In genomic region chr7:2445047-2445446, GRCh38 we compare ENCODE assay signal across 21 cellular contexts. TPM values are rescaled to one million over a fixed set of nuclear protein-coding genes. Genes with fewer than 3 reads are reported as not detected.
A peak's percentile ranks its signal among the peaks of the same experiment; 100 is the strongest.
DNase-seq lines count a peak whose midpoint lies in the region; ATAC-seq and TF ChIP-seq lines count a peak whose summit lies in the region.
"Had no signal": no experiment of that assay in that cellular context is flagged by ENCODE, and none has a peak within 500 bp of the region (broad histone marks: within the 10 kb centered on the region; RNA-seq: fewer than 3 reads in every experiment).

No MANE protein-coding gene starts in this region.

- no peak overlapping the region for H2BK20ac ChIP-seq in H9 (ENCODE audit: low read depth, low read length, poor library complexity, severe bottlenecking)

- H3K36me3 ChIP-seq in esophagus muscularis mucosa: peaks cover 0 to 11% (median 3%) of the 10 kb centered on the region in 4 donors
- peaks cover under 1 to 4% of the 10 kb centered on the region in 2 experiments for H3K36me3 ChIP-seq in mesenchymal stem cell (ENCODE audit: control insufficient read depth in 1 of 2, insufficient read depth in 2 of 2, low read depth in 1 of 2, low read length in 2 of 2)
- no peaks in the 10 kb centered on the region for H3K36me3 ChIP-seq in tibial artery
- no peaks in the 10 kb centered on the region for H3K36me3 ChIP-seq in effector memory CD4-positive, alpha-beta T cell (ENCODE audit: control insufficient read depth, insufficient read depth, low read length)
- H3K36me3 ChIP-seq: ascending aorta had no signal

- TF ChIP-seq CTCF in H9 (conservative IDR thresholded peaks at IDR 0.05): no peak
- no peak for TF ChIP-seq CTCF in esophagus muscularis mucosa (IDR thresholded peaks at IDR 0.05)
- no peak for TF ChIP-seq CTCF in tibial artery (IDR thresholded peaks at IDR 0.05)
- TF ChIP-seq CTCF in foreskin keratinocyte (conservative IDR thresholded peaks at IDR 0.05): no peak

- H2AK5ac ChIP-seq in H9 (ENCODE audit: insufficient read length, low read length): no peak overlapping the region
- H2AK5ac ChIP-seq in mesenchymal stem cell (ENCODE audit: low read length, severe bottlenecking): no peak overlapping the region

- no peaks in the 10 kb centered on the region; the same call in 1 of the 2 replicates for H3K27me3 Mint-ChIP-seq in H9 (ENCODE audit: low read depth)

- H3K9me3 Mint-ChIP-seq in H9: no peaks in the 10 kb centered on the region; a peak in 1 of 5 replicates
- H3K9me3 Mint-ChIP-seq: activated T-helper 2 cell treated with anti-CD3 and anti-CD28 coated beads, Interferon-gamma antibody, Interleukin-2, Interleukin-4, amounts not matched to agents 10 μg/mL and 5 μg/mL and 100 μg/mL, durations not matched to agents 14 hours and 24 hours and 36 hours had no signal

- no peak overlapping the region for H3K4me2 ChIP-seq in H9 (ENCODE audit: insufficient read depth, insufficient read length, low read length)
- H3K4me2 ChIP-seq in mesenchymal stem cell (ENCODE audit: low read length, poor library complexity, severe bottlenecking): no peak overlapping the region

- H2BK5ac ChIP-seq in H9 (ENCODE audit: insufficient read length, low read length) (no peak overlapping the region), mesenchymal stem cell (ENCODE audit: low read depth, low read length, poor library complexity, severe bottlenecking) (no peak overlapping the region)

- H3K79me1 ChIP-seq in H9 (ENCODE audit: insufficient read depth, low read depth, low read length, poor library complexity, severe bottlenecking) (no peaks in the 10 kb centered on the region), mesenchymal stem cell (replicated peaks; ENCODE audit: low read length, poor library complexity, severe bottlenecking) (no peaks in the 10 kb centered on the region)

- H3K27me3 ChIP-seq in H9 (ENCODE audit: insufficient read depth, low read length) (no peaks in the 10 kb centered on the region), esophagus muscularis mucosa (no peaks in the 10 kb centered on the region), mesenchymal stem cell (ENCODE audit: control insufficient read depth in 1 of 2, insufficient read depth in 1 of 2, low read length in 2 of 2) (peaks cover 4 to 6% of the 10 kb centered on the region in 2 experiments), tibial artery (no peaks in the 10 kb centered on the region), foreskin keratinocyte (peaks cover 13% of the 10 kb centered on the region)
- H3K27me3 ChIP-seq in effector memory CD4-positive, alpha-beta T cell (replicated peaks; ENCODE audit: control insufficient read depth, insufficient read depth, low read length, poor library complexity, severe bottlenecking): no peaks in the 10 kb centered on the region
- H3K27me3 ChIP-seq: ascending aorta had no signal

- WGBS in H9 (ENCODE audit: extremely low coverage, insufficient read length, low lambda C conversion rate): no CpG with 5 or more reads among the region's 10 CpGs
- 74% methylated on average over 10 of the region's 10 CpGs for WGBS in esophagus muscularis mucosa
- 94% methylated on average over 10 of the region's 10 CpGs for WGBS in mesenchymal stem cell

- H3K4me1 ChIP-seq in H9 (ENCODE audit: insufficient read depth, low read length): no peaks in the 10 kb centered on the region
- H3K4me1 ChIP-seq in esophagus muscularis mucosa: peaks cover 0 to 13% (median 3%) of the 10 kb centered on the region in 4 donors
- peaks cover 6% of the 10 kb centered on the region for H3K4me1 ChIP-seq in mesenchymal stem cell (ENCODE audit: control insufficient read depth, insufficient read depth, low read depth, low read length)
- H3K4me1 ChIP-seq in tibial artery: peaks cover 0 to 20% (median 13%) of the 10 kb centered on the region in 4 donors
- no peaks in the 10 kb centered on the region for H3K4me1 ChIP-seq in effector memory CD4-positive, alpha-beta T cell (ENCODE audit: control insufficient read depth, insufficient read depth, low read length, poor library complexity, severe bottlenecking)
- no peaks in the 10 kb centered on the region for H3K4me1 ChIP-seq in foreskin keratinocyte
- H3K4me1 ChIP-seq: ascending aorta had no signal

- H2BK120ac ChIP-seq in H9 (ENCODE audit: low read depth, low read length, poor library complexity, severe bottlenecking) (no peak overlapping the region), mesenchymal stem cell (ENCODE audit: low read depth, low read length) (no peak overlapping the region)

- no peaks in the 10 kb centered on the region for H3K9me3 ChIP-seq in H9 (ENCODE audit: control insufficient read depth, low read depth, low read length)
- H3K9me3 ChIP-seq in esophagus muscularis mucosa: no peaks in the 10 kb centered on the region
- H3K9me3 ChIP-seq in mesenchymal stem cell (ENCODE audit: control insufficient read depth, low read length): no peaks in the 10 kb centered on the region
- no peaks in the 10 kb centered on the region for H3K9me3 ChIP-seq in tibial artery
- H3K9me3 ChIP-seq in effector memory CD4-positive, alpha-beta T cell (ENCODE audit: control insufficient read depth, low read length): no peaks in the 10 kb centered on the region
- H3K9me3 ChIP-seq: ascending aorta had no signal

- no peak overlapping the region for H4K5ac ChIP-seq in H9 (ENCODE audit: insufficient read length, low read depth, low read length)

- ATAC-seq in HG02623 (IDR thresholded peaks at IDR 0.05; ENCODE audit: unreplicated experiment): no peak
- ATAC-seq in foreskin keratinocyte: no peak
- ATAC-seq: activated CD8-positive, alpha-beta T cell treated with anti-CD3 and anti-CD28 coated beads, Interleukin-2, amount 10 ng/mL, durations not matched to agents 7 days and 5 days; K562 had no signal

- intact Hi-C loops in esophagus muscularis mucosa (cut with DNase I): loop anchor here (10.0 kb wide), 1 partner anchor 120 kb away; no protein-coding TSS in a partner anchor
- intact Hi-C loops in tibial artery (cut with DNase I; ENCODE audit: low total_unique reads): loop anchor here (5.0 kb wide), 1 partner anchor 237 kb away; no protein-coding TSS in a partner anchor

- H3K18ac ChIP-seq in H9 (ENCODE audit: insufficient read length, low read depth, low read length): no peak overlapping the region
- no peak overlapping the region for H3K18ac ChIP-seq in mesenchymal stem cell (ENCODE audit: low read depth in 1 of 2, low read length in 2 of 2)

- H4K8ac ChIP-seq in H9 (replicated peaks; ENCODE audit: insufficient read length, low read depth, low read length) (no peak overlapping the region), mesenchymal stem cell (ENCODE audit: low read length) (no peak overlapping the region)

- H3K4me3 Mint-ChIP-seq in H9: no peak overlapping the region
- H3K4me3 Mint-ChIP-seq: activated CD8-positive, alpha-beta T cell treated with anti-CD3 and anti-CD28 coated beads, Interleukin-2, amount 10 ng/mL, durations not matched to agents 7 days and 5 days had no signal

- no peak overlapping the region for H3T11ph ChIP-seq in H9 (ENCODE audit: low read length)

- H4K91ac ChIP-seq in H9 (ENCODE audit: insufficient read length, low read depth, low read length) (no peak overlapping the region), mesenchymal stem cell (ENCODE audit: low read length) (no peak overlapping the region)

- no peaks in the 10 kb centered on the region for H4K20me1 ChIP-seq in H9 (ENCODE audit: control insufficient read depth, insufficient read depth, insufficient read length)

- H3K27ac ChIP-seq in H9 (ENCODE audit: insufficient read length, low read depth, low read length) (no peak overlapping the region), esophagus muscularis mucosa (replicated peaks in 1 of 4) (peak overlapping the region; percentile 41 to 53 (median 46)), mesenchymal stem cell (ENCODE audit: low read length, poor library complexity, severe bottlenecking) (no peak overlapping the region), tibial artery (peak overlapping the region; percentile 46 to 60), foreskin keratinocyte (no peak overlapping the region)
- no peak overlapping the region for H3K27ac ChIP-seq in effector memory CD4-positive, alpha-beta T cell (ENCODE audit: insufficient read depth, low read length, poor library complexity, severe bottlenecking)

- H2AFZ ChIP-seq in H9 (ENCODE audit: low read length) (no peak overlapping the region), mesenchymal stem cell (ENCODE audit: low read depth, low read length) (no peak overlapping the region)

- H3K27ac Mint-ChIP-seq in H9: peak overlapping the region in 2 of 3 experiments; percentile 72 to 73; a peak in 2 of 7 replicates
- H3K27ac Mint-ChIP-seq: activated CD8-positive, alpha-beta T cell treated with anti-CD3 and anti-CD28 coated beads, Interleukin-2, amount 10 ng/mL, durations not matched to agents 7 days and 5 days; activated T-helper 2 cell treated with anti-CD3 and anti-CD28 coated beads, Interferon-gamma antibody, Interleukin-2, Interleukin-4, amounts not matched to agents 10 μg/mL and 5 μg/mL and 100 μg/mL, durations not matched to agents 14 hours and 24 hours and 36 hours had no signal

- no peak for DNase-seq in H9
- DNase-seq in esophagus muscularis mucosa (ENCODE audit: extremely low spot score): no peak
- DNase-seq in mesenchymal stem cell: no peak
- peak; percentile 41 to 79 for DNase-seq in tibial artery
- DNase-seq in GDM1 (lab: John Stamatoyannopoulos, UW): no peak
- DNase-seq in effector memory CD4-positive, alpha-beta T cell: no peak
- no peak for DNase-seq in foreskin keratinocyte
- DNase-seq: activated CD8-positive, alpha-beta T cell treated with anti-CD3 and anti-CD28 coated beads, Interleukin-2, amount 10 ng/mL, durations not matched to agents 7 days and 5 days; DMS 273 treated with DMSO at 0.1 percent for 48 hours; NCI-H1105; NCI-H2171; NCI-H774; occipital lobe; small intestine; stimulated activated naive CD4-positive, alpha-beta T cell had no signal

- H2BK15ac ChIP-seq in H9 (ENCODE audit: low read depth, low read length) (no peak overlapping the region), mesenchymal stem cell (ENCODE audit: low read depth, poor library complexity, severe bottlenecking) (no peak overlapping the region)

- H3K4ac ChIP-seq in H9 (ENCODE audit: low read depth, low read length): no peak overlapping the region
- no peak overlapping the region for H3K4ac ChIP-seq in mesenchymal stem cell (ENCODE audit: low read depth in 1 of 2, low read length in 2 of 2)

- no peak for TF ChIP-seq POLR2A in esophagus muscularis mucosa (IDR thresholded peaks at IDR 0.05; ENCODE audit: low read depth)

- peaks cover 0 to 16% (median 9%) of the 10 kb centered on the region in 3 experiments; a peak in 4 of 7 replicates for H3K36me3 Mint-ChIP-seq in H9 (ENCODE audit: insufficient read depth in 1 of 3, low read depth in 3 of 3)

- H3K9ac ChIP-seq in H9 (ENCODE audit: extremely low read depth, insufficient read length, low read length): no peak overlapping the region
- H3K9ac ChIP-seq in mesenchymal stem cell (ENCODE audit: low read length): peak overlapping the region; percentile 75

- no peak overlapping the region for H3K4me3 ChIP-seq in esophagus muscularis mucosa
- no peak overlapping the region for H3K4me3 ChIP-seq in mesenchymal stem cell (ENCODE audit: insufficient read depth in 1 of 2, low read depth in 1 of 2, low read length in 2 of 2)
- no peak overlapping the region for H3K4me3 ChIP-seq in tibial artery
- no peak overlapping the region for H3K4me3 ChIP-seq in effector memory CD4-positive, alpha-beta T cell (ENCODE audit: insufficient read depth, low read depth, low read length, poor library complexity, severe bottlenecking)
- H3K4me3 ChIP-seq: ascending aorta, K562 had no signal

- no peaks in the 10 kb centered on the region for H3K23me2 ChIP-seq in H9 (ENCODE audit: insufficient read length, low read depth, low read length, poor library complexity, severe bottlenecking)

- no peak overlapping the region for H2BK12ac ChIP-seq in H9 (ENCODE audit: insufficient read length, low read depth, low read length)
- H2BK12ac ChIP-seq in mesenchymal stem cell (ENCODE audit: low read length in 2 of 2): no peak overlapping the region

- no peak overlapping the region for H3K14ac ChIP-seq in H9 (ENCODE audit: insufficient read depth, low read length)
- no peak overlapping the region for H3K14ac ChIP-seq in mesenchymal stem cell (ENCODE audit: low read length in 2 of 2)

- 0 out of 4 replicates have a peak, but pooled peaks cover 0 to 3% of the 10 kb centered on the region in 2 experiments for H3K4me1 Mint-ChIP-seq in H9

- H3K79me2 ChIP-seq in H9 (ENCODE audit: insufficient read depth, low read length): no peaks in the 10 kb centered on the region

- H3K23ac ChIP-seq in H9 (ENCODE audit: insufficient read length, low read depth, low read length): no peak overlapping the region
- no peak overlapping the region for H3K23ac ChIP-seq in mesenchymal stem cell (ENCODE audit: low read length in 2 of 2)

- H3K56ac ChIP-seq in H9 (ENCODE audit: insufficient read length, low read depth, low read length): no peak overlapping the region

- no peak for TF ChIP-seq EP300 in esophagus muscularis mucosa (IDR thresholded peaks at IDR 0.05)

RNA-seq across cellular contexts. Expression of gene GRIFIN, which starts 31.2 kb away (rescaled TPM):
- total RNA-seq in H9 (2021): not detected in 2 replicates
- total RNA-seq in esophagus muscularis mucosa: not detected
- not detected for polyA plus RNA-seq in mesenchymal stem cell (2013, experiment 1 of 2)
- polyA plus RNA-seq in mesenchymal stem cell (2013, experiment 2 of 2): not detected
- not detected in 2 replicates for total RNA-seq in foreskin keratinocyte
- polyA plus RNA-seq in foreskin keratinocyte: not detected in 2 replicates
- total RNA-seq: activated CD8-positive, alpha-beta T cell treated with anti-CD3 and anti-CD28 coated beads, Interleukin-2, amount 10 ng/mL, durations not matched to agents 7 days and 5 days; activated T-helper 2 cell treated with anti-CD3 and anti-CD28 coated beads, Interferon-gamma antibody, Interleukin-2, Interleukin-4, amounts not matched to agents 10 μg/mL and 5 μg/mL and 100 μg/mL, durations not matched to agents 14 hours and 24 hours and 36 hours; ascending aorta; K562; mononuclear cell; occipital lobe had no signal
- polyA plus RNA-seq: BJ, K562, small intestine had no signal

RNA-seq across cellular contexts. Expression of gene CHST12, which starts 41.6 kb away (rescaled TPM):
- total RNA-seq in H9 (2021) (18.4 and 19.3 TPM in 2 replicates), esophagus muscularis mucosa (10 to 100 TPM in 2 of 4 donors, 1 to 10 TPM in 2; 6.6 to 24.0 (median 14.8) TPM), foreskin keratinocyte (6.1 and 7.5 TPM in 2 replicates)
- 20.2 TPM for polyA plus RNA-seq in mesenchymal stem cell (2013, experiment 1 of 2)
- 20.4 TPM for polyA plus RNA-seq in mesenchymal stem cell (2013, experiment 2 of 2)
- 10.2 and 10.7 TPM in 2 replicates for polyA plus RNA-seq in foreskin keratinocyte

Comparison
In these comparisons a context has a peak if more than half of its experiments do, and no peak if none do; other contexts are left out.
1. DNase-seq: peak in tibial artery (2 of 2); none in H9 (single experiment), esophagus muscularis mucosa (single experiment), mesenchymal stem cell (single experiment), GDM1 (single experiment), effector memory CD4-positive, alpha-beta T cell (0 of 3) and foreskin keratinocyte (0 of 2).
2. H3K27ac ChIP-seq: peak in esophagus muscularis mucosa (4 of 4) and tibial artery (2 of 2); none in H9 (single experiment), mesenchymal stem cell (single experiment), effector memory CD4-positive, alpha-beta T cell (single experiment) and foreskin keratinocyte (single experiment).